Comparison of ENCODE assay signal across 30 cellular contexts in the genomic region with DNA sequence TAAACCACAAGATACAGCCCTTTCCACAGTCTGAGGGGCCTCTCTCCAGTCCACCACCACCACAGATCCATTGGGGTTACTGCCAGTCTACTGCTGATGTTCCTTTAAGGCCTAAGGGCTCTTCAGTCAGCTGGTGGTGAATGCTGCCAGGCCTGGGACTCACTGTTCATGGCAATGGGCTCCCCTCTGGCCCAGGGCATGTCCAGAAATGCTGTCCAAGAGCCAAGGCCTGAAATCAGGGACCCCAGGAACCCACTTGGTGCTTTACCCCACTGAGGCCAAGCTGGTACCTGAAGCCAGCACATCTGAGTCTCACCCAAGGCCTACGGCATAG.
A peak's percentile ranks its signal among the peaks of the same experiment; 100 is the strongest.
DNase-seq lines count a peak whose midpoint lies in the region; ATAC-seq and TF ChIP-seq lines count a peak whose summit lies in the region.
"Had no signal": no experiment of that assay in that cellular context is flagged by ENCODE, and none has a peak within 500 bp of the region (broad histone marks: within the 10 kb centered on the region; RNA-seq: fewer than 3 reads in every experiment).

No MANE protein-coding gene starts in this region.

- H3K79me2 ChIP-seq in ACC112 (ENCODE audit: control insufficient read depth, insufficient read depth, low read length, unreplicated experiment) (no peaks in the 10 kb centered on the region), PC-3 (ENCODE audit: low read length) (no peaks in the 10 kb centered on the region), osteoblast (ENCODE audit: insufficient read depth, low read length) (no peaks in the 10 kb centered on the region)

- H3K27ac ChIP-seq in ACC112 (ENCODE audit: low read depth, low read length) (peak overlapping the region; percentile 84), PC-3 (ENCODE audit: low read length) (peak overlapping the region; percentile 83), osteoblast (ENCODE audit: low read depth, low read length) (peak overlapping the region; percentile 90), colonic mucosa (no peak overlapping the region)
- H3K27ac ChIP-seq: BLaER1, right lobe of liver, uterus, WERI-Rb-1 had no signal

- POLR2A ChIA-PET in PC-3 (lab: Charles Lee; ENCODE audit: unreplicated experiment), result no interaction called here

- ATAC-seq in PC-3, result no peak
- no peak for ATAC-seq in HG02884 (IDR thresholded peaks at IDR 0.05; ENCODE audit: unreplicated experiment)
- ATAC-seq in GM21717 (IDR thresholded peaks at IDR 0.05; ENCODE audit: unreplicated experiment), result no peak
- ATAC-seq: activated CD8-positive, alpha-beta memory T cell treated with anti-CD3 and anti-CD28 coated beads, Interleukin-2, amount 10 ng/mL, durations not matched to agents 7 days and 5 days; GM12878; left lobe of liver had no signal

- H3K27me3 ChIP-seq in ACC112 (ENCODE audit: insufficient read depth, low read length) (no peaks in the 10 kb centered on the region), PC-3 (ENCODE audit: low read length) (no peaks in the 10 kb centered on the region), osteoblast (ENCODE audit: insufficient read depth, low read length) (no peaks in the 10 kb centered on the region), colonic mucosa (no peaks in the 10 kb centered on the region)
- H3K27me3 ChIP-seq: BLaER1, pancreas, right lobe of liver, uterus had no signal

- H2AFZ ChIP-seq in ACC112 (ENCODE audit: low read length, unreplicated experiment) (no peak overlapping the region), PC-3 (ENCODE audit: low read length) (no peak overlapping the region), osteoblast (ENCODE audit: low read length) (peak overlapping the region; percentile 82)

- peaks cover 14% of the 10 kb centered on the region for H3K4me1 ChIP-seq in ACC112 (ENCODE audit: control insufficient read depth, insufficient read depth, low read length, unreplicated experiment)
- peaks cover 19% of the 10 kb centered on the region for H3K4me1 ChIP-seq in PC-3 (ENCODE audit: insufficient read depth, low read length)
- peaks cover 13% of the 10 kb centered on the region for H3K4me1 ChIP-seq in osteoblast (ENCODE audit: insufficient read depth, low read length)
- H3K4me1 ChIP-seq in colonic mucosa, result no peaks in the 10 kb centered on the region
- H3K4me1 ChIP-seq: BLaER1, pancreas, right lobe of liver, uterus had no signal

- peak overlapping the region; percentile 18 for H3K9ac ChIP-seq in PC-3 (ENCODE audit: low read length)
- H3K9ac ChIP-seq in colonic mucosa (ENCODE audit: low read depth in 2 of 2, low read length in 2 of 2), result no peak overlapping the region
- H3K9ac ChIP-seq: BLaER1 had no signal

- H3K36me3 ChIP-seq in ACC112 (ENCODE audit: insufficient read depth, low read length), result no peaks in the 10 kb centered on the region
- no peaks in the 10 kb centered on the region for H3K36me3 ChIP-seq in PC-3 (ENCODE audit: low read depth, low read length)
- H3K36me3 ChIP-seq in osteoblast (ENCODE audit: insufficient read depth, low read length), result no peaks in the 10 kb centered on the region
- H3K36me3 ChIP-seq in colonic mucosa, result no peaks in the 10 kb centered on the region
- H3K36me3 ChIP-seq: BLaER1, pancreas, right lobe of liver, uterus, WERI-Rb-1 had no signal

- peak overlapping the region; percentile 78 for H3K27ac Mint-ChIP-seq in dendritic cell treated with granulocyte-macrophage colony-stimulating factor and Interleukin-4, amounts not matched to agents 40 ng/mL and 50 ng/mL, for 4 days
- H3K27ac Mint-ChIP-seq: activated CD4-positive, alpha-beta T cell treated with anti-CD3 and anti-CD28 coated beads, Interleukin-2, amount 10 ng/mL, durations not matched to agents 24 days and 14 days; activated CD8-positive, alpha-beta memory T cell treated with anti-CD3 and anti-CD28 coated beads, Interleukin-2, amount 10 ng/mL, durations not matched to agents 7 days and 5 days; activated naive CD4-positive, alpha-beta T cell treated with anti-CD3 and anti-CD28 coated beads, Interleukin-2, amount 10 ng/mL, durations not matched to agents 7 days and 5 days; activated T-cell treated with anti-CD3 and anti-CD28 coated beads, Interleukin-2, amount 50 U/mL, for 72 hours; immature natural killer cell; nephron progenitor cell had no signal

- no TSS peak for BruUV-seq in PC-3 (replicated peaks; lab: Mats Ljungman, UMichigan)

- no peak overlapping the region for H3K4me3 ChIP-seq in ACC112 (ENCODE audit: low read depth, low read length)
- H3K4me3 ChIP-seq in PC-3 (ENCODE audit: low read length), result no peak overlapping the region
- no peak overlapping the region for H3K4me3 ChIP-seq in osteoblast (ENCODE audit: insufficient read depth, low read length)
- no peak overlapping the region for H3K4me3 ChIP-seq in colonic mucosa
- H3K4me3 ChIP-seq: BLaER1, GM12878, pancreas, right lobe of liver, uterus had no signal

- CTCF ChIA-PET in PC-3 (lab: Charles Lee), result no interaction called here

- TF ChIP-seq CTCF in PC-3 (conservative IDR thresholded peaks at IDR 0.05; ENCODE audit: low read depth, low read length) (no peak), osteoblast (IDR thresholded peaks at IDR 0.05; ENCODE audit: extremely low read depth, low read depth, low read length) (no peak), colonic mucosa (IDR thresholded peaks at IDR 0.05) (no peak)

- peaks cover 27% of the 10 kb centered on the region for H3K9me3 Mint-ChIP-seq in dendritic cell treated with granulocyte-macrophage colony-stimulating factor and Interleukin-4, amounts not matched to agents 40 ng/mL and 50 ng/mL, for 4 days

- H3K4me1 Mint-ChIP-seq in dendritic cell treated with granulocyte-macrophage colony-stimulating factor and Interleukin-4, amounts not matched to agents 40 ng/mL and 50 ng/mL, for 4 days (ENCODE audit: low read depth), result peaks cover 6% of the 10 kb centered on the region
- H3K4me1 Mint-ChIP-seq: activated naive CD4-positive, alpha-beta T cell treated with anti-CD3 and anti-CD28 coated beads, Interleukin-2, amount 10 ng/mL, durations not matched to agents 7 days and 5 days; H9; immature natural killer cell; nephron progenitor cell had no signal

- H4K20me1 ChIP-seq in PC-3 (ENCODE audit: low read length) (no peaks in the 10 kb centered on the region), osteoblast (ENCODE audit: insufficient read depth, low read length) (no peaks in the 10 kb centered on the region)
- H4K20me1 ChIP-seq: BLaER1 had no signal

- DNase-seq in PC-3 (no peak), osteoblast (ENCODE audit: insufficient read length, low spot score, missing footprints) (no peak), colonic mucosa (no peak)
- DNase-seq in effector CD4-positive, alpha-beta T cell, result no peak
- DNase-seq: ACHN; activated CD4-positive, alpha-beta T cell treated with anti-CD3 and anti-CD28 coated beads, Interleukin-2, amount 10 ng/mL, durations not matched to agents 24 days and 14 days; activated CD8-positive, alpha-beta memory T cell treated with anti-CD3 and anti-CD28 coated beads, Interleukin-2, amount 10 ng/mL, durations not matched to agents 7 days and 5 days; activated naive CD4-positive, alpha-beta T cell treated with anti-CD3 and anti-CD28 coated beads, Interleukin-2, amount 10 ng/mL, durations not matched to agents 7 days and 5 days; activated T-cell treated with anti-CD3 and anti-CD28 coated beads, Interleukin-2, amount 50 U/mL, for 72 hours; amygdala; central memory CD4-positive, alpha-beta T cell; erythroblast; H9; hippocampal formation; immature natural killer cell; Karpas-422; NCI-H1694; NCI-H69; nephron progenitor cell; right lobe of liver; uterus; WERI-Rb-1 had no signal

- H3F3A ChIP-seq in PC-3 (ENCODE audit: low read length, unreplicated experiment), result no peaks in the 10 kb centered on the region

- peak overlapping the region; percentile 9; the same call in 1 of the 2 replicates for H3K4me2 ChIP-seq in PC-3 (ENCODE audit: low read length)
- H3K4me2 ChIP-seq in osteoblast (ENCODE audit: insufficient read depth, low read length), result peak overlapping the region; percentile 81
- H3K4me2 ChIP-seq: BLaER1 had no signal

- no peaks in the 10 kb centered on the region for H3K9me2 ChIP-seq in PC-3 (replicated peaks; ENCODE audit: low read length)

- no peaks in the 10 kb centered on the region for H3K36me3 Mint-ChIP-seq in dendritic cell treated with granulocyte-macrophage colony-stimulating factor and Interleukin-4, amounts not matched to agents 40 ng/mL and 50 ng/mL, for 4 days (ENCODE audit: low read depth)

- H3K9me3 ChIP-seq in PC-3 (ENCODE audit: low read length), result no peaks in the 10 kb centered on the region
- no peaks in the 10 kb centered on the region for H3K9me3 ChIP-seq in osteoblast (ENCODE audit: low read depth, low read length)
- no peaks in the 10 kb centered on the region for H3K9me3 ChIP-seq in colonic mucosa
- H3K9me3 ChIP-seq: BLaER1, pancreas, right lobe of liver, uterus had no signal

- intact Hi-C loops in PC-3 (cut with micrococcal nuclease) (no loop called here), colonic mucosa (cut with DNase I) (no loop called here)
- intact Hi-C loops in dendritic cell treated with granulocyte-macrophage colony-stimulating factor and Interleukin-4, amounts not matched to agents 40 ng/mL and 50 ng/mL, for 4 days (cut with micrococcal nuclease), result no loop called here

- H3K4me3 Mint-ChIP-seq in dendritic cell treated with granulocyte-macrophage colony-stimulating factor and Interleukin-4, amounts not matched to agents 40 ng/mL and 50 ng/mL, for 4 days, result no peak overlapping the region
- H3K4me3 Mint-ChIP-seq: activated CD4-positive, alpha-beta T cell treated with anti-CD3 and anti-CD28 coated beads, Interleukin-2, amount 10 ng/mL, durations not matched to agents 24 days and 14 days; activated CD8-positive, alpha-beta memory T cell treated with anti-CD3 and anti-CD28 coated beads, Interleukin-2, amount 10 ng/mL, durations not matched to agents 7 days and 5 days; activated naive CD4-positive, alpha-beta T cell treated with anti-CD3 and anti-CD28 coated beads, Interleukin-2, amount 10 ng/mL, durations not matched to agents 7 days and 5 days; activated T-cell treated with anti-CD3 and anti-CD28 coated beads, Interleukin-2, amount 50 U/mL, for 72 hours; H9; immature natural killer cell; nephron progenitor cell had no signal

- H3K27me3 Mint-ChIP-seq in dendritic cell treated with granulocyte-macrophage colony-stimulating factor and Interleukin-4, amounts not matched to agents 40 ng/mL and 50 ng/mL, for 4 days, result no peaks in the 10 kb centered on the region
- H3K27me3 Mint-ChIP-seq: activated CD4-positive, alpha-beta T cell treated with anti-CD3 and anti-CD28 coated beads, Interleukin-2, amount 10 ng/mL, durations not matched to agents 24 days and 14 days; activated CD8-positive, alpha-beta memory T cell treated with anti-CD3 and anti-CD28 coated beads, Interleukin-2, amount 10 ng/mL, durations not matched to agents 7 days and 5 days; activated naive CD4-positive, alpha-beta T cell treated with anti-CD3 and anti-CD28 coated beads, Interleukin-2, amount 10 ng/mL, durations not matched to agents 7 days and 5 days had no signal
